ENCODE assay signal across 19 cellular contexts in the genomic region with DNA sequence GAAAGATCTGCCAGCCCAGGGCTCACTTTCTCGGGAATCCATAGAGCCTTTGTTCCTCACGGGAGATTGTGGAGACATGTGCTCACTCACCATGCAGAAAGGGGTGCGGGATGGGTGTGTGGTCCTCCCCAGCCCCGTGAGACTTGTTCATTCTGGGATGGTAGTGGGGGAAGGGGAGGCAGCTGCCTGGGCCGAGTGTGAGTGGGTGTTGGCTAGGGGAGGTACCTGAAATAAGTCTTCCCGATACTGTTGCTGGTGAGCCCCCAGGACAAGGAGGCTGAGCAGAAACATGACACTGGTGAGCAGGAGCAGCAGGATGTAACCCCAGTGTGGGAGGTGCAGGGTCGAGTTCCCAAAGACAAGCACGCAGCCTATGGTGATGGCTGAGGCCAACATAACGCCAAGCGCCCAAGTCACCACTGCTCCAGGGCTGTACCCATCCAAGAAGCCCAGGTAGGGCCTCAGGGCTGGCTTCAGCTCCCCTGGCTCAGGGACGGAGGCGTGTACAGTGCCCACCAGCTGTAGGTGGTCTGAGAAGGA. TPM values are rescaled to one million over a fixed set of nuclear protein-coding genes. Genes with fewer than 3 reads are reported as not detected.
"Had no signal": no experiment of that assay in that cellular context is flagged by ENCODE, and none has a peak within 500 bp of the region (broad histone marks: within the 10 kb centered on the region; RNA-seq: fewer than 3 reads in every experiment).

No MANE protein-coding gene starts in this region.

- H3K27ac Mint-ChIP-seq: activated T-cell treated with anti-CD3 and anti-CD28 coated beads, Interleukin-2, amount 50 U/mL, for 72 hours; immature natural killer cell; naive thymus-derived CD4-positive, alpha-beta T cell; stimulated activated naive CD8-positive, alpha-beta T cell treated with anti-CD3 and anti-CD28 coated beads, Interleukin-15, Interleukin-2, amounts not matched to agents 100 ng/mL and 50 ng/mL, for 24 hours; T-helper 1 cell treated with Interleukin-12 subunit alpha and Interleukin-12 subunit beta and Interleukin-4 antibody, amounts not matched to agents 30 μg/mL and 1 μg/mL, for 36 hours had no signal

- H3K4me3 Mint-ChIP-seq: activated T-cell treated with anti-CD3 and anti-CD28 coated beads, Interleukin-2, amount 50 U/mL, for 72 hours; stimulated activated naive CD8-positive, alpha-beta T cell treated with anti-CD3 and anti-CD28 coated beads, Interleukin-15, Interleukin-2, amounts not matched to agents 100 ng/mL and 50 ng/mL, for 24 hours; T-helper 1 cell treated with Interleukin-12 subunit alpha and Interleukin-12 subunit beta and Interleukin-4 antibody, amounts not matched to agents 30 μg/mL and 1 μg/mL, for 36 hours had no signal

- H3K36me3 Mint-ChIP-seq: immature natural killer cell; naive thymus-derived CD4-positive, alpha-beta T cell had no signal

- H3K9me3 Mint-ChIP-seq: activated T-cell treated with anti-CD3 and anti-CD28 coated beads, Interleukin-2, amount 50 U/mL, for 72 hours; immature natural killer cell; naive thymus-derived CD4-positive, alpha-beta T cell; stimulated activated naive CD8-positive, alpha-beta T cell treated with anti-CD3 and anti-CD28 coated beads, Interleukin-15, Interleukin-2, amounts not matched to agents 100 ng/mL and 50 ng/mL, for 24 hours; T-helper 1 cell treated with Interleukin-12 subunit alpha and Interleukin-12 subunit beta and Interleukin-4 antibody, amounts not matched to agents 30 μg/mL and 1 μg/mL, for 36 hours had no signal

- DNase-seq: activated CD4-positive, alpha-beta T cell treated with anti-CD3 and anti-CD28 coated beads, Interleukin-2, amount 50 U/mL, for 4 hours; activated effector memory CD4-positive, alpha-beta T cell treated with anti-CD3 and anti-CD28 coated beads, Interleukin-2, amount 50 U/mL, for 16 hours; activated naive CD4-positive, alpha-beta T cell treated with anti-CD3 and anti-CD28 coated beads, Interleukin-2, amount 50 U/mL, for 16 hours; activated T-cell treated with anti-CD3 and anti-CD28 coated beads, Interleukin-2, amount 50 U/mL, for 72 hours; aorta; erythroblast; head of caudate nucleus; immature natural killer cell; mesendoderm; upper lobe of left lung had no signal

- H3K36me3 ChIP-seq: upper lobe of left lung had no signal

- ATAC-seq: activated T-cell treated with anti-CD3 and anti-CD28 coated beads, Interleukin-2, amount 50 U/mL, for 72 hours; naive thymus-derived CD4-positive, alpha-beta T cell had no signal

- H3K9me3 ChIP-seq: upper lobe of left lung had no signal

- H3K4me3 ChIP-seq: coronary artery, upper lobe of left lung had no signal

- H3K27ac ChIP-seq: coronary artery, upper lobe of left lung had no signal

RNA-seq across cellular contexts. Expression of a gene that starts 2.8 kb away (rescaled TPM):
- total RNA-seq: activated T-cell treated with anti-CD3 and anti-CD28 coated beads, Interleukin-2, amount 50 U/mL, for 72 hours had no signal
- polyA plus RNA-seq: aorta, immature natural killer cell had no signal

RNA-seq across cellular contexts. Expression of a gene that starts 14.6 kb away (rescaled TPM):
- polyA plus RNA-seq: immature natural killer cell had no signal

RNA-seq across cellular contexts. Expression of a gene that starts 16.2 kb away (rescaled TPM):
- total RNA-seq: activated CD8-positive, alpha-beta memory T cell treated with anti-CD3 and anti-CD28 coated beads for 36 hours; activated T-cell treated with anti-CD3 and anti-CD28 coated beads, Interleukin-2, amount 50 U/mL, for 72 hours; aorta; lower leg skin; mucosa of gallbladder; naive thymus-derived CD4-positive, alpha-beta T cell; skeletal muscle tissue; temporal lobe had no signal
- polyA plus RNA-seq: immature natural killer cell; naive thymus-derived CD4-positive, alpha-beta T cell had no signal
